In genomic region chr11:6608011-6608410, GRCh38 we compare ENCODE assay signal across 13 cellular contexts. TPM values are rescaled to one million over a fixed set of nuclear protein-coding genes. Genes with fewer than 3 reads are reported as not detected.
A peak's percentile ranks its signal among the peaks of the same experiment; 100 is the strongest.
DNase-seq lines count a peak whose midpoint lies in the region; ATAC-seq and TF ChIP-seq lines count a peak whose summit lies in the region.
"Had no signal": no experiment of that assay in that cellular context is flagged by ENCODE, and none has a peak within 500 bp of the region (broad histone marks: within the 10 kb centered on the region; RNA-seq: fewer than 3 reads in every experiment).

No MANE protein-coding gene starts in this region.

- H3K9me3 ChIP-seq in Caco-2 (no peaks in the 10 kb centered on the region), esophagus (ENCODE audit: control insufficient read depth in 2 of 2, insufficient read depth in 1 of 2, low read depth in 1 of 2, low read length in 1 of 2) (no peaks in the 10 kb centered on the region)

- H3K27ac ChIP-seq in RWPE1 (peak overlapping the region; percentile 36; the same call in 1 of the 2 replicates), esophagus (ENCODE audit: low read depth in 2 of 2, low read length in 1 of 2) (peak overlapping the region; percentile 45 to 77), rectal smooth muscle tissue (ENCODE audit: low read depth, low read length) (peak overlapping the region; percentile 99)

- intact Hi-C loops in Caco-2 (cut with micrococcal nuclease; ENCODE audit: unreplicated experiment) = no loop called here

- H3K4me3 Mint-ChIP-seq in Caco-2 (ENCODE audit: unreplicated experiment) = no peak overlapping the region
- H3K4me3 Mint-ChIP-seq: activated T-cell treated with anti-CD3 and anti-CD28 coated beads, Interleukin-2, amount 50 U/mL, for 24 hours had no signal

- no peaks in the 10 kb centered on the region for H3K27me3 Mint-ChIP-seq in Caco-2 (ENCODE audit: insufficient read depth, unreplicated experiment)
- H3K27me3 Mint-ChIP-seq: activated T-cell treated with anti-CD3 and anti-CD28 coated beads, Interleukin-2, amount 50 U/mL, for 24 hours; T-cell had no signal

- BruUV-seq in Caco-2 (replicated peaks; lab: Mats Ljungman, UMichigan) = no TSS peak

- peaks cover 5% of the 10 kb centered on the region; the same call in 1 of the 2 replicates for H3K36me3 ChIP-seq in Caco-2 (ENCODE audit: control insufficient read depth, insufficient read depth, low read length)
- peaks cover 13 to 33% of the 10 kb centered on the region in 2 donors for H3K36me3 ChIP-seq in esophagus (ENCODE audit: control insufficient read depth in 2 of 2, insufficient read depth in 2 of 2, low read length in 1 of 2)
- H3K36me3 ChIP-seq in rectal smooth muscle tissue (ENCODE audit: control insufficient read depth, insufficient read depth, low read length) = peaks cover 29% of the 10 kb centered on the region

- H3K9me3 Mint-ChIP-seq in Caco-2 (ENCODE audit: unreplicated experiment) = no peaks in the 10 kb centered on the region
- H3K9me3 Mint-ChIP-seq: activated T-cell treated with anti-CD3 and anti-CD28 coated beads, Interleukin-2, amount 50 U/mL, for 24 hours; T-cell had no signal

- H3K4me1 ChIP-seq in Caco-2 (peaks cover 39% of the 10 kb centered on the region), esophagus (ENCODE audit: control insufficient read depth in 2 of 2, insufficient read depth in 2 of 2, low read length in 1 of 2) (peaks cover 2 to 14% of the 10 kb centered on the region in 2 donors), rectal smooth muscle tissue (ENCODE audit: control insufficient read depth, insufficient read depth, low read length) (peaks cover 48% of the 10 kb centered on the region)

- ATAC-seq in GM19023 (IDR thresholded peaks at IDR 0.05; ENCODE audit: unreplicated experiment) (no peak), HG02870 (IDR thresholded peaks at IDR 0.05; ENCODE audit: unreplicated experiment) (no peak)
- ATAC-seq: T-cell had no signal

- no peak overlapping the region for H3K9ac ChIP-seq in rectal smooth muscle tissue (ENCODE audit: low read length)

- CTCF ChIA-PET in Caco-2 (lab: Charles Lee) (interaction anchor here (1.5 kb wide), 1 partner anchor 75 kb away, joined by 5 read pairs; the partner anchor contains the start of gene MRPL17), RWPE1 (lab: Yijun Ruan, JAX) (interaction anchor here (0.6 kb wide), 1 partner anchor 69 kb away, joined by 4 read pairs; no protein-coding TSS in a partner anchor)

- H3K27ac Mint-ChIP-seq in Caco-2 (ENCODE audit: unreplicated experiment) = peak overlapping the region; percentile 16
- H3K27ac Mint-ChIP-seq: activated T-cell treated with anti-CD3 and anti-CD28 coated beads, Interleukin-2, amount 50 U/mL, for 24 hours had no signal

- WGBS in esophagus, 2 donors = 91 to 92% methylated on average over 9 of the region's 9 CpGs

- H3K27me3 ChIP-seq in Caco-2 (replicated peaks; ENCODE audit: control insufficient read depth, insufficient read depth, low read length) (no peaks in the 10 kb centered on the region), esophagus (ENCODE audit: control insufficient read depth in 1 of 2, insufficient read depth in 2 of 2, low read length in 2 of 2) (no peaks in the 10 kb centered on the region), rectal smooth muscle tissue (ENCODE audit: control insufficient read depth, insufficient read depth, low read length) (no peaks in the 10 kb centered on the region)

- no peaks in the 10 kb centered on the region for H3K36me3 Mint-ChIP-seq in Caco-2 (ENCODE audit: insufficient read depth, unreplicated experiment)

- H3K4me3 ChIP-seq in Caco-2 (ENCODE audit: low read depth, low read length) (no peak overlapping the region), esophagus (ENCODE audit: low read depth in 1 of 2, low read length in 2 of 2) (no peak overlapping the region), rectal smooth muscle tissue (ENCODE audit: low read length) (no peak overlapping the region)

- DNase-seq in Caco-2 (no peak), RWPE1 (ENCODE audit: low spot score) (no peak), HuH-7 (ENCODE audit: low spot score) (no peak), NCI-H128 (lab: John Stamatoyannopoulos, UW; ENCODE audit: unreplicated experiment) (no peak)
- DNase-seq: activated T-cell treated with anti-CD3 and anti-CD28 coated beads, Interleukin-2, amount 50 U/mL, for 24 hours; effector CD4-positive, alpha-beta T cell; NCI-H446; stimulated activated naive CD4-positive, alpha-beta T cell treated with Interleukin-2 at 50 U/mL for 16 hours; T-cell had no signal

- peaks cover 17% of the 10 kb centered on the region for H3K4me1 Mint-ChIP-seq in Caco-2 (ENCODE audit: low read depth, unreplicated experiment)

- TF ChIP-seq CTCF in Caco-2 (IDR thresholded peaks at IDR 0.05; ENCODE audit: insufficient read depth in 1 of 2, low read depth in 1 of 2, low read length in 1 of 2, severe bottlenecking in 1 of 2, unreplicated experiment in 1 of 2) (no peak), RWPE1 (conservative IDR thresholded peaks at IDR 0.05; ENCODE audit: low read depth) (no peak)

- POLR2A ChIA-PET in Caco-2 (lab: Charles Lee) (no interaction called here), RWPE1 (lab: Yijun Ruan, JAX; ENCODE audit: low non-redundant PET) (no interaction called here)

RNA-seq across cellular contexts. Expression of gene TAF10, which starts 4.0 kb away (rescaled TPM):
- total RNA-seq in Caco-2 (2022) = 142 and 143 TPM in 2 replicates
- 10 to 100 TPM; 83.0 to 93.7 TPM for polyA plus RNA-seq in esophagus

RNA-seq across cellular contexts. Expression of gene ILK, which starts 4.4 kb away (rescaled TPM):
- total RNA-seq in Caco-2 (2022) = 117 and 119 TPM in 2 replicates
- 10 to 100 TPM; 63.3 to 91.0 TPM for polyA plus RNA-seq in esophagus

RNA-seq across cellular contexts. Expression of gene RRP8, which starts 4.6 kb away (rescaled TPM):
- total RNA-seq in Caco-2 (2022) = 20.0 and 21.0 TPM in 2 replicates
- 10 to 100 TPM; 12.4 to 12.6 TPM for polyA plus RNA-seq in esophagus

RNA-seq across cellular contexts. Expression of gene TPP1, which starts 11.2 kb away (rescaled TPM):
- 61.7 TPM in 2 replicates for total RNA-seq in Caco-2 (2022)
- 10 to 100 TPM; 18.6 to 20.9 TPM for polyA plus RNA-seq in esophagus

RNA-seq across cellular contexts. Expression of gene DCHS1, which starts 47.6 kb away (rescaled TPM):
- total RNA-seq in Caco-2 (2022) = 1.7 and 2.0 TPM in 2 replicates
- polyA plus RNA-seq in esophagus = 1 to 10 TPM; 1.7 to 2.0 TPM

Comparison
In these comparisons a context has a peak if more than half of its experiments do, and no peak if none do; other contexts are left out.
1. H3K27ac ChIP-seq: peak in every context shown above with its lines; median percentile 99 in rectal smooth muscle tissue; 61 in esophagus; 36 in RWPE1.